Comparison of ENCODE assay signal across 1 cellular context in the genomic region with DNA sequence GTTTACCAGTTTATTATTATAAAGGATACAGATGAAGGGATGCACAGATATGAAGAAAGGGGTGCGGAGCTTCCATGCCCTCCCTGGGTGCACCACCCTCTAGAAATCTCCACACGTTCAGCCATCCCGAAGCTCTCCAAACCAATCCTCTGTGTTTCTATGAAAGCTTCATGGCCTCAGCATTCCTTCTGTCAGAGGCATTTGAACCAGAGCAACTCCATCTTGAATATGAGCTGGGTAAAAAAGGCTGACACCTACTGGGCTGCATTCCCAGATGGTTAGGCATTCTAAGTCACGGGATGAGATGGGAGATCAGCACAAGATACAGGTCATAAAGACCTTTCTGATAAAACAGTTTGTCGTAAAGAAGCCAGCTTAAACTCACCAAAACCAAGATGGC.
TF ChIP-seq lines count a peak whose summit lies in the region.

No MANE protein-coding gene starts in this region.

TF ChIP-seq in K562, 482 proteins besides CTCF, POLR2A, EP300 and RAD21 (continued from another document and continues in another):
- TF ChIP-seq, protein P1, sequence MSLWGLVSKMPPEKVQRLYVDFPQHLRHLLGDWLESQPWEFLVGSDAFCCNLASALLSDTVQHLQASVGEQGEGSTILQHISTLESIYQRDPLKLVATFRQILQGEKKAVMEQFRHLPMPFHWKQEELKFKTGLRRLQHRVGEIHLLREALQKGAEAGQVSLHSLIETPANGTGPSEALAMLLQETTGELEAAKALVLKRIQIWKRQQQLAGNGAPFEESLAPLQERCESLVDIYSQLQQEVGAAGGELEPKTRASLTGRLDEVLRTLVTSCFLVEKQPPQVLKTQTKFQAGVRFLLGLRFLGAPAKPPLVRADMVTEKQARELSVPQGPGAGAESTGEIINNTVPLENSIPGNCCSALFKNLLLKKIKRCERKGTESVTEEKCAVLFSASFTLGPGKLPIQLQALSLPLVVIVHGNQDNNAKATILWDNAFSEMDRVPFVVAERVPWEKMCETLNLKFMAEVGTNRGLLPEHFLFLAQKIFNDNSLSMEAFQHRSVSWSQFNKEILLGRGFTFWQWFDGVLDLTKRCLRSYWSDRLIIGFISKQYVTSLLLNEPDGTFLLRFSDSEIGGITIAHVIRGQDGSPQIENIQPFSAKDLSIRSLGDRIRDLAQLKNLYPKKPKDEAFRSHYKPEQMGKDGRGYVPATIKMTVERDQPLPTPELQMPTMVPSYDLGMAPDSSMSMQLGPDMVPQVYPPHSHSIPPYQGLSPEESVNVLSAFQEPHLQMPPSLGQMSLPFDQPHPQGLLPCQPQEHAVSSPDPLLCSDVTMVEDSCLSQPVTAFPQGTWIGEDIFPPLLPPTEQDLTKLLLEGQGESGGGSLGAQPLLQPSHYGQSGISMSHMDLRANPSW (CRISPR knock-in tag; IDR thresholded peaks at IDR 0.05): no peak
- TF ChIP-seq EHMT2 (IDR thresholded peaks at IDR 0.05) (no peak), TAL1 (IDR thresholded peaks at IDR 0.05) (no peak), BRD4 (IDR thresholded peaks at IDR 0.05) (no peak), ZNF174 (CRISPR knock-in tag; IDR thresholded peaks at IDR 0.05) (peak; percentile 83; the same call in 1 of the 2 replicates), ASH1L (IDR thresholded peaks at IDR 0.05; ENCODE audit: borderline replicate concordance, low read depth, partially characterized antibody) (no peak), HMGN3 (IDR thresholded peaks at IDR 0.05; ENCODE audit: borderline replicate concordance, extremely low read depth, insufficient read length, low read depth, low read length) (no peak), ZNF644 (tag; IDR thresholded peaks at IDR 0.05; ENCODE audit: low read depth) (peak; percentile 94), BRCA1 (IDR thresholded peaks at IDR 0.05) (no peak), BRCA1 (CRISPR knock-in tag; IDR thresholded peaks at IDR 0.05) (no peak), BACH1 (tag; IDR thresholded peaks at IDR 0.05) (peak; percentile 88), FUS (optimal IDR thresholded peaks at IDR 0.05; ENCODE audit: low read depth, low read length) (no peak), DDX20 (tag; IDR thresholded peaks at IDR 0.05; ENCODE audit: low read depth) (peak; percentile 95), ZNF79 (CRISPR knock-in tag; IDR thresholded peaks at IDR 0.05; ENCODE audit: low read depth) (peak; percentile 91), ETV5 (CRISPR knock-in tag; IDR thresholded peaks at IDR 0.05; ENCODE audit: low read depth) (no peak), MECOM (CRISPR knock-in tag; IDR thresholded peaks at IDR 0.05) (peak; percentile 94), HNRNPL (IDR thresholded peaks at IDR 0.05; ENCODE audit: low read depth, low read length) (no peak), HNRNPLL (IDR thresholded peaks at IDR 0.05; ENCODE audit: low read depth, low read length, poor library complexity, severe bottlenecking) (no peak), CBX1 (IDR thresholded peaks at IDR 0.05; ENCODE audit: low read depth) (no peak), BMI1 (IDR thresholded peaks at IDR 0.05; ENCODE audit: low read length) (no peak), SMARCC2 (IDR thresholded peaks at IDR 0.05; ENCODE audit: low read depth) (no peak), SRSF9 (IDR thresholded peaks at IDR 0.05; ENCODE audit: borderline replicate concordance, low read depth, low read length) (no peak), ILK (tag; IDR thresholded peaks at IDR 0.05; ENCODE audit: borderline replicate concordance, low read depth) (0 out of 2 replicates have a peak, but pooled peaks have one; percentile 70), JUN (IDR thresholded peaks at IDR 0.05; ENCODE audit: borderline replicate concordance, low read depth, low read length) (no peak), JUN (CRISPR knock-in tag; IDR thresholded peaks at IDR 0.05; ENCODE audit: borderline replicate concordance) (no peak), TCF7L2 (IDR thresholded peaks at IDR 0.05; ENCODE audit: low read depth, low read length) (no peak), BHLHE40 (IDR thresholded peaks at IDR 0.05; ENCODE audit: low read length) (no peak), MYBL2 (IDR thresholded peaks at IDR 0.05; ENCODE audit: low read depth) (no peak), MYBL2 (CRISPR knock-in tag; IDR thresholded peaks at IDR 0.05; ENCODE audit: borderline replicate concordance) (no peak), STAT5A (IDR thresholded peaks at IDR 0.05; ENCODE audit: borderline replicate concordance, low read length) (no peak), MCM3 (IDR thresholded peaks at IDR 0.05) (no peak), ZNF561 (CRISPR knock-in tag; conservative IDR thresholded peaks at IDR 0.05) (0 out of 2 replicates have a peak, but pooled peaks have one; percentile 79), EGR1 (conservative IDR thresholded peaks at IDR 0.05) (no peak), ZNF316 (IDR thresholded peaks at IDR 0.05) (no peak), NELFE (IDR thresholded peaks at IDR 0.05; ENCODE audit: insufficient read depth, insufficient read length) (no peak), ZNF239 (CRISPR knock-in tag; IDR thresholded peaks at IDR 0.05) (peak; percentile 86), HMG20B (CRISPR knock-in tag; IDR thresholded peaks at IDR 0.05) (no peak), EP400 (IDR thresholded peaks at IDR 0.05) (no peak), SAP30 (IDR thresholded peaks at IDR 0.05; ENCODE audit: borderline replicate concordance, insufficient read depth, low read depth, low read length, poor library complexity, severe bottlenecking) (no peak), ETV1 (tag; conservative IDR thresholded peaks at IDR 0.05; ENCODE audit: low read depth) (no peak), GATAD2A (IDR thresholded peaks at IDR 0.05) (peak; percentile 47; the same call in 1 of the 2 replicates), PURB (CRISPR knock-in tag; IDR thresholded peaks at IDR 0.05; ENCODE audit: low read depth) (no peak), FOXJ3 (CRISPR knock-in tag; IDR thresholded peaks at IDR 0.05) (no peak), NFXL1 (CRISPR knock-in tag; IDR thresholded peaks at IDR 0.05) (peak; percentile 67; the same call in 1 of the 2 replicates)
- TF ChIP-seq, protein P2, sequence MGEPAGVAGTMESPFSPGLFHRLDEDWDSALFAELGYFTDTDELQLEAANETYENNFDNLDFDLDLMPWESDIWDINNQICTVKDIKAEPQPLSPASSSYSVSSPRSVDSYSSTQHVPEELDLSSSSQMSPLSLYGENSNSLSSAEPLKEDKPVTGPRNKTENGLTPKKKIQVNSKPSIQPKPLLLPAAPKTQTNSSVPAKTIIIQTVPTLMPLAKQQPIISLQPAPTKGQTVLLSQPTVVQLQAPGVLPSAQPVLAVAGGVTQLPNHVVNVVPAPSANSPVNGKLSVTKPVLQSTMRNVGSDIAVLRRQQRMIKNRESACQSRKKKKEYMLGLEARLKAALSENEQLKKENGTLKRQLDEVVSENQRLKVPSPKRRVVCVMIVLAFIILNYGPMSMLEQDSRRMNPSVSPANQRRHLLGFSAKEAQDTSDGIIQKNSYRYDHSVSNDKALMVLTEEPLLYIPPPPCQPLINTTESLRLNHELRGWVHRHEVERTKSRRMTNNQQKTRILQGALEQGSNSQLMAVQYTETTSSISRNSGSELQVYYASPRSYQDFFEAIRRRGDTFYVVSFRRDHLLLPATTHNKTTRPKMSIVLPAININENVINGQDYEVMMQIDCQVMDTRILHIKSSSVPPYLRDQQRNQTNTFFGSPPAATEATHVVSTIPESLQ (CRISPR knock-in tag; IDR thresholded peaks at IDR 0.05): no peak
- TF ChIP-seq, protein P3, sequence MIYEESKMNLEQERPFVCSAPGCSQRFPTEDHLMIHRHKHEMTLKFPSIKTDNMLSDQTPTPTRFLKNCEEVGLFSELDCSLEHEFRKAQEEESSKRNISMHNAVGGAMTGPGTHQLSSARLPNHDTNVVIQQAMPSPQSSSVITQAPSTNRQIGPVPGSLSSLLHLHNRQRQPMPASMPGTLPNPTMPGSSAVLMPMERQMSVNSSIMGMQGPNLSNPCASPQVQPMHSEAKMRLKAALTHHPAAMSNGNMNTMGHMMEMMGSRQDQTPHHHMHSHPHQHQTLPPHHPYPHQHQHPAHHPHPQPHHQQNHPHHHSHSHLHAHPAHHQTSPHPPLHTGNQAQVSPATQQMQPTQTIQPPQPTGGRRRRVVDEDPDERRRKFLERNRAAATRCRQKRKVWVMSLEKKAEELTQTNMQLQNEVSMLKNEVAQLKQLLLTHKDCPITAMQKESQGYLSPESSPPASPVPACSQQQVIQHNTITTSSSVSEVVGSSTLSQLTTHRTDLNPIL (CRISPR knock-in tag; IDR thresholded peaks at IDR 0.05): 0 out of 2 replicates have a peak, but pooled peaks have one; percentile 51
- TF ChIP-seq, protein P4, sequence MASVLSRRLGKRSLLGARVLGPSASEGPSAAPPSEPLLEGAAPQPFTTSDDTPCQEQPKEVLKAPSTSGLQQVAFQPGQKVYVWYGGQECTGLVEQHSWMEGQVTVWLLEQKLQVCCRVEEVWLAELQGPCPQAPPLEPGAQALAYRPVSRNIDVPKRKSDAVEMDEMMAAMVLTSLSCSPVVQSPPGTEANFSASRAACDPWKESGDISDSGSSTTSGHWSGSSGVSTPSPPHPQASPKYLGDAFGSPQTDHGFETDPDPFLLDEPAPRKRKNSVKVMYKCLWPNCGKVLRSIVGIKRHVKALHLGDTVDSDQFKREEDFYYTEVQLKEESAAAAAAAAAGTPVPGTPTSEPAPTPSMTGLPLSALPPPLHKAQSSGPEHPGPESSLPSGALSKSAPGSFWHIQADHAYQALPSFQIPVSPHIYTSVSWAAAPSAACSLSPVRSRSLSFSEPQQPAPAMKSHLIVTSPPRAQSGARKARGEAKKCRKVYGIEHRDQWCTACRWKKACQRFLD (CRISPR knock-in tag; IDR thresholded peaks at IDR 0.05): peak; percentile 88
- TF ChIP-seq, protein P5, sequence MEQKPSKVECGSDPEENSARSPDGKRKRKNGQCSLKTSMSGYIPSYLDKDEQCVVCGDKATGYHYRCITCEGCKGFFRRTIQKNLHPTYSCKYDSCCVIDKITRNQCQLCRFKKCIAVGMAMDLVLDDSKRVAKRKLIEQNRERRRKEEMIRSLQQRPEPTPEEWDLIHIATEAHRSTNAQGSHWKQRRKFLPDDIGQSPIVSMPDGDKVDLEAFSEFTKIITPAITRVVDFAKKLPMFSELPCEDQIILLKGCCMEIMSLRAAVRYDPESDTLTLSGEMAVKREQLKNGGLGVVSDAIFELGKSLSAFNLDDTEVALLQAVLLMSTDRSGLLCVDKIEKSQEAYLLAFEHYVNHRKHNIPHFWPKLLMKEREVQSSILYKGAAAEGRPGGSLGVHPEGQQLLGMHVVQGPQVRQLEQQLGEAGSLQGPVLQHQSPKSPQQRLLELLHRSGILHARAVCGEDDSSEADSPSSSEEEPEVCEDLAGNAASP (IDR thresholded peaks at IDR 0.05): no peak
- TF ChIP-seq, protein P6, sequence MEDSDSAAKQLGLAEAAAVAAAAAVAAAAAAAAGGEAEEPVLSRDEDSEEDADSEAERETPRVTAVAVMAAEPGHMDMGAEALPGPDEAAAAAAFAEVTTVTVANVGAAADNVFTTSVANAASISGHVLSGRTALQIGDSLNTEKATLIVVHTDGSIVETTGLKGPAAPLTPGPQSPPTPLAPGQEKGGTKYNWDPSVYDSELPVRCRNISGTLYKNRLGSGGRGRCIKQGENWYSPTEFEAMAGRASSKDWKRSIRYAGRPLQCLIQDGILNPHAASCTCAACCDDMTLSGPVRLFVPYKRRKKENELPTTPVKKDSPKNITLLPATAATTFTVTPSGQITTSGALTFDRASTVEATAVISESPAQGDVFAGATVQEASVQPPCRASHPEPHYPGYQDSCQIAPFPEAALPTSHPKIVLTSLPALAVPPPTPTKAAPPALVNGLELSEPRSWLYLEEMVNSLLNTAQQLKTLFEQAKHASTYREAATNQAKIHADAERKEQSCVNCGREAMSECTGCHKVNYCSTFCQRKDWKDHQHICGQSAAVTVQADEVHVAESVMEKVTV (CRISPR knock-in tag; IDR thresholded peaks at IDR 0.05): no peak
- TF ChIP-seq, protein P7, sequence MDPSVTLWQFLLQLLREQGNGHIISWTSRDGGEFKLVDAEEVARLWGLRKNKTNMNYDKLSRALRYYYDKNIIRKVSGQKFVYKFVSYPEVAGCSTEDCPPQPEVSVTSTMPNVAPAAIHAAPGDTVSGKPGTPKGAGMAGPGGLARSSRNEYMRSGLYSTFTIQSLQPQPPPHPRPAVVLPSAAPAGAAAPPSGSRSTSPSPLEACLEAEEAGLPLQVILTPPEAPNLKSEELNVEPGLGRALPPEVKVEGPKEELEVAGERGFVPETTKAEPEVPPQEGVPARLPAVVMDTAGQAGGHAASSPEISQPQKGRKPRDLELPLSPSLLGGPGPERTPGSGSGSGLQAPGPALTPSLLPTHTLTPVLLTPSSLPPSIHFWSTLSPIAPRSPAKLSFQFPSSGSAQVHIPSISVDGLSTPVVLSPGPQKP (CRISPR knock-in tag; IDR thresholded peaks at IDR 0.05): no peak
- TF ChIP-seq, protein P8, sequence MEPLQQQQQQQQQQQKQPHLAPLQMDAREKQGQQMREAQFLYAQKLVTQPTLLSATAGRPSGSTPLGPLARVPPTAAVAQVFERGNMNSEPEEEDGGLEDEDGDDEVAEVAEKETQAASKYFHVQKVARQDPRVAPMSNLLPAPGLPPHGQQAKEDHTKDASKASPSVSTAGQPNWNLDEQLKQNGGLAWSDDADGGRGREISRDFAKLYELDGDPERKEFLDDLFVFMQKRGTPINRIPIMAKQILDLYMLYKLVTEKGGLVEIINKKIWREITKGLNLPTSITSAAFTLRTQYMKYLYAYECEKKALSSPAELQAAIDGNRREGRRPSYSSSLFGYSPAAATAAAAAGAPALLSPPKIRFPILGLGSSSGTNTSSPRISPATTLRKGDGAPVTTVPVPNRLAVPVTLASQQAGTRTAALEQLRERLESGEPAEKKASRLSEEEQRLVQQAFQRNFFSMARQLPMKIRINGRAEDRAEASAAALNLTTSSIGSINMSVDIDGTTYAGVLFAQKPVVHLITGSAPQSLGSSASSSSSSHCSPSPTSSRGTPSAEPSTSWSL (CRISPR knock-in tag; IDR thresholded peaks at IDR 0.05; ENCODE audit: borderline replicate concordance): peak; percentile 55; the same call in 1 of the 2 replicates
- TF ChIP-seq, protein P9, sequence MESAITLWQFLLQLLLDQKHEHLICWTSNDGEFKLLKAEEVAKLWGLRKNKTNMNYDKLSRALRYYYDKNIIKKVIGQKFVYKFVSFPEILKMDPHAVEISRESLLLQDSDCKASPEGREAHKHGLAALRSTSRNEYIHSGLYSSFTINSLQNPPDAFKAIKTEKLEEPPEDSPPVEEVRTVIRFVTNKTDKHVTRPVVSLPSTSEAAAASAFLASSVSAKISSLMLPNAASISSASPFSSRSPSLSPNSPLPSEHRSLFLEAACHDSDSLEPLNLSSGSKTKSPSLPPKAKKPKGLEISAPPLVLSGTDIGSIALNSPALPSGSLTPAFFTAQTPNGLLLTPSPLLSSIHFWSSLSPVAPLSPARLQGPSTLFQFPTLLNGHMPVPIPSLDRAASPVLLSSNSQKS (CRISPR knock-in tag; IDR thresholded peaks at IDR 0.05): 0 out of 2 replicates have a peak, but pooled peaks have one; percentile 39
- TF ChIP-seq, protein P10, sequence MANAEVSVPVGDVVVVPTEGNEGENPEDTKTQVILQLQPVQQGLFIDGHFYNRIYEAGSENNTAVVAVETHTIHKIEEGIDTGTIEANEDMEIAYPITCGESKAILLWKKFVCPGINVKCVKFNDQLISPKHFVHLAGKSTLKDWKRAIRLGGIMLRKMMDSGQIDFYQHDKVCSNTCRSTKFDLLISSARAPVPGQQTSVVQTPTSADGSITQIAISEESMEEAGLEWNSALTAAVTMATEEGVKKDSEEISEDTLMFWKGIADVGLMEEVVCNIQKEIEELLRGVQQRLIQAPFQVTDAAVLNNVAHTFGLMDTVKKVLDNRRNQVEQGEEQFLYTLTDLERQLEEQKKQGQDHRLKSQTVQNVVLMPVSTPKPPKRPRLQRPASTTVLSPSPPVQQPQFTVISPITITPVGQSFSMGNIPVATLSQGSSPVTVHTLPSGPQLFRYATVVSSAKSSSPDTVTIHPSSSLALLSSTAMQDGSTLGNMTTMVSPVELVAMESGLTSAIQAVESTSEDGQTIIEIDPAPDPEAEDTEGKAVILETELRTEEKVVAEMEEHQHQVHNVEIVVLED (CRISPR knock-in tag; IDR thresholded peaks at IDR 0.05): peak; percentile 60
